Comparison of ENCODE assay signal across 8 cellular contexts in the genomic region with DNA sequence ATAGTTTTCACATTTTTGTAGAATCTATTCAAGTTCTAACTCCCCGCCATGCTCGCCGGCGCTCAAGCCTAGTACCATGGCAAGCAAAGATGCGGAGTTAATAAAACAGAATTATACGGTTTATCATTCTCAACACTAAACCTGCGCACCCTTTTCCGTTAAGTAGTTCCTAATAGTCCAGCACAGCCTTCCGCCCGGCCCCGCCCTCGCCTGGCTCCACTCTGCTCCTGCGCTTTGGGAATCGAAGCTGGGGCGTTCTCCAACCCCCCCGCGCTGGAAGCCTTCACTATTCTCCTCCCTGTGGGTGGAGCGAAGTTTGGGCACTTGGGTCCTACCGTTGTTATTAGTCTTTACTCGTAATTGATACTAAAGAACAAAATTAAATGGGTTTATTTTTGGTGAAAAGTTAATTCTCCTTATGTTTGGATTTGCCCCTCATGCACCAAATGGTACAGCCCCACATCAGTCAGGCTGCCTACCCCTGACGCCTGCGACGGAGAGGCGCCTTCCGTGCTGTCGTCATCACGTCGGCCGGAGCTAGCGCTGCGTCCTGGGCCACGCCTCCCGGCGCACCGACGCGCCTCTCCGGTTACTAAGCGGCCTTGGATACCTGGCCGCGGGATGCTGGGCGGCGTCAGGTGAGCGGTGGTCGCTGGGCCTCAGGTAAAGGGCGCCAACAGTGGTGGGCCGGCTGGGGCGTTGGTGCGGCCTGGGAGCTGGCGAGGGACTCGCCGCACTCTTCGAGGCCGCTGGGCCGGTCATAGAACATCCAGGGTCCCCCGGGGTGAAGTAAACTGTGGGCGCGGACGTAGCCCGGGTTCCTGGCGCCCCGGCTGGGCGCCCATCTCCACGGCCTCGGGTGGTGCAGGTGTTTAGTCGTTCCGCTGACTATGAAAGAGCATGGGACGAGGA. TPM values are rescaled to one million over a fixed set of nuclear protein-coding genes. Genes with fewer than 3 reads are reported as not detected.
DNase-seq lines count a peak whose midpoint lies in the region; ATAC-seq, FAIRE-seq and TF ChIP-seq lines count a peak whose summit lies in the region.

A gene with protein sequence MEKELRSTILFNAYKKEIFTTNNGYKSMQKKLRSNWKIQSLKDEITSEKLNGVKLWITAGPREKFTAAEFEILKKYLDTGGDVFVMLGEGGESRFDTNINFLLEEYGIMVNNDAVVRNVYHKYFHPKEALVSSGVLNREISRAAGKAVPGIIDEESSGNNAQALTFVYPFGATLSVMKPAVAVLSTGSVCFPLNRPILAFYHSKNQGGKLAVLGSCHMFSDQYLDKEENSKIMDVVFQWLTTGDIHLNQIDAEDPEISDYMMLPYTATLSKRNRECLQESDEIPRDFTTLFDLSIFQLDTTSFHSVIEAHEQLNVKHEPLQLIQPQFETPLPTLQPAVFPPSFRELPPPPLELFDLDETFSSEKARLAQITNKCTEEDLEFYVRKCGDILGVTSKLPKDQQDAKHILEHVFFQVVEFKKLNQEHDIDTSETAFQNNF (plus strand): TSS at position 546 of the 912 bp plus-strand sequence. CDS start 3,762 bp downstream, outside the sequence.

- peak within 1 kb of the TSS; percentile 72 for H3K9ac ChIP-seq in SU-DHL-6 (ENCODE audit: low read length)

- H3K27me3 ChIP-seq in SU-DHL-6 (ENCODE audit: low read length): no peaks in the 10 kb centered on the region
- H3K27me3 ChIP-seq in pancreas: no peaks in the 10 kb centered on the region
- H3K27me3 ChIP-seq in tibial artery: no peaks in the 10 kb centered on the region

- no peaks in the 10 kb centered on the region for H4K20me1 ChIP-seq in SU-DHL-6 (ENCODE audit: low read depth, low read length)

- intact Hi-C loops in Right ventricle myocardium inferior (cut with DNase I) (loop anchor here (5.0 kb wide), 2 partner anchors 53 to 133 kb away; a partner anchor contains a TSS), pancreas (cut with DNase I) (no loop called here), tibial artery (cut with DNase I; ENCODE audit: low total_unique reads) (no loop called here)

- H2AFZ ChIP-seq in SU-DHL-6 (ENCODE audit: low read depth, low read length, severe bottlenecking): peak within 1 kb of the TSS; percentile 98

- H3K27ac ChIP-seq in SU-DHL-6 (ENCODE audit: low read depth, low read length): peak within 1 kb of the TSS; percentile 70
- peak within 1 kb of the TSS; percentile 75 to 93 (median 86) for H3K27ac ChIP-seq in pancreas
- peak within 1 kb of the TSS; percentile 82 to 85 for H3K27ac ChIP-seq in tibial artery

- H3K36me3 ChIP-seq in SU-DHL-6 (ENCODE audit: low read length) (no peaks in the 10 kb centered on the region), pancreas (peaks cover 0 to 5% (median 0%) of the 10 kb centered on the region in 3 donors), tibial artery (peaks cover 10 to 11% (median 11%) of the 10 kb centered on the region in 3 donors)

- H3K4me1 ChIP-seq in pancreas: peaks cover 5 to 20% (median 7%) of the 10 kb centered on the region in 3 donors
- H3K4me1 ChIP-seq in tibial artery: peaks cover 0 to 22% (median 10%) of the 10 kb centered on the region in 4 donors

- H3F3A ChIP-seq in SU-DHL-6 (ENCODE audit: insufficient read depth): no peaks in the 10 kb centered on the region

- no peak for TF ChIP-seq CTCF in GM10266 (IDR thresholded peaks at IDR 0.05; ENCODE audit: control insufficient read depth, insufficient read depth, low read depth, missing control alignments)
- no peak for TF ChIP-seq CTCF in SU-DHL-6 (IDR thresholded peaks at IDR 0.05; ENCODE audit: insufficient read depth, low read length, poor library complexity, severe bottlenecking)
- no peak for TF ChIP-seq CTCF in pancreas (IDR thresholded peaks at IDR 0.05)
- TF ChIP-seq CTCF in tibial artery (IDR thresholded peaks at IDR 0.05): no peak

- no peaks in the 10 kb centered on the region for H3K9me2 ChIP-seq in SU-DHL-6 (replicated peaks; ENCODE audit: insufficient read depth, low read length)

- 0% methylated on average over 67 to 68 of the region's 68 CpGs for WGBS in pancreas, 2 donors

- ATAC-seq in HG02642 (IDR thresholded peaks at IDR 0.05; ENCODE audit: poor library complexity, unreplicated experiment) (peak; percentile 99), Right ventricle myocardium inferior (peak; percentile 99), pancreas (peak; percentile 95 to 98 (median 96))

- DNase-seq in GM10266 (ENCODE audit: extremely low spot score) (peak; percentile 91), NCI-H128 (lab: John Stamatoyannopoulos, UW; ENCODE audit: unreplicated experiment) (peak; percentile 92), Right ventricle myocardium inferior (ENCODE audit: missing footprints) (peak; percentile 96), pancreas (peak; percentile 92 to 97 (median 92)), tibial artery (peak; percentile 92 to 97)
- DNase-seq in activated naive CD8-positive, alpha-beta T cell treated with anti-CD3 and anti-CD28 coated beads, Interleukin-2, amount 50 U/mL, for 16 hours (ENCODE audit: low read depth, low spot score): peak; percentile 83

- no peaks in the 10 kb centered on the region for H3K9me3 ChIP-seq in SU-DHL-6 (ENCODE audit: insufficient read depth, low read length)
- no peaks in the 10 kb centered on the region for H3K9me3 ChIP-seq in pancreas
- no peaks in the 10 kb centered on the region for H3K9me3 ChIP-seq in tibial artery

- H3K79me2 ChIP-seq in SU-DHL-6 (ENCODE audit: insufficient read depth, low read length): peaks cover 9% of the 10 kb centered on the region

- peak; percentile 59 for FAIRE-seq in pancreas (lab: Jason Lieb, UNC)

- H3K4me3 ChIP-seq in SU-DHL-6 (ENCODE audit: insufficient read depth, low read length, poor library complexity, severe bottlenecking) (peak within 1 kb of the TSS; percentile 92), pancreas (peak within 1 kb of the TSS; percentile 58 to 93 (median 66)), tibial artery (peak within 1 kb of the TSS; percentile 85 to 94)

- H3K4me2 ChIP-seq in SU-DHL-6 (ENCODE audit: low read depth, low read length, poor library complexity, severe bottlenecking): peak within 1 kb of the TSS; percentile 98

RNA-seq across cellular contexts. Expression of the gene that starts here (rescaled TPM):
- total RNA-seq in Right ventricle myocardium inferior (6.5 TPM), pancreas (10 to 100 TPM in 5 of 6 donors, 1 to 10 TPM in 1; 7.8 to 14.8 (median 12.7) TPM)
- polyA plus RNA-seq in pancreas: 10 to 100 TPM in 1 of 2 donors, 1 to 10 TPM in 1; 9.5 to 14.2 TPM

Comparison
In these comparisons a context has a peak if more than half of its experiments do, and no peak if none do; other contexts are left out.
1. Peak in every context shown above with its lines: DNase-seq, ATAC-seq, H3K4me3 ChIP-seq and H3K27ac ChIP-seq.